ENCODE assay signal across 1 cellular context in genomic region chr7:4973728-4974198, GRCh38.
TF ChIP-seq lines count a peak whose summit lies in the region.

No MANE protein-coding gene starts in this region.

TF ChIP-seq in GM23338, 12 proteins besides CTCF, POLR2A, EP300 and RAD21 (continued from another document):
- TF ChIP-seq ETS1 (IDR thresholded peaks at IDR 0.05): 0 out of 2 replicates have a peak, but pooled peaks have one; percentile 31
